ENCODE assay signal across 8 cellular contexts in the genomic region with DNA sequence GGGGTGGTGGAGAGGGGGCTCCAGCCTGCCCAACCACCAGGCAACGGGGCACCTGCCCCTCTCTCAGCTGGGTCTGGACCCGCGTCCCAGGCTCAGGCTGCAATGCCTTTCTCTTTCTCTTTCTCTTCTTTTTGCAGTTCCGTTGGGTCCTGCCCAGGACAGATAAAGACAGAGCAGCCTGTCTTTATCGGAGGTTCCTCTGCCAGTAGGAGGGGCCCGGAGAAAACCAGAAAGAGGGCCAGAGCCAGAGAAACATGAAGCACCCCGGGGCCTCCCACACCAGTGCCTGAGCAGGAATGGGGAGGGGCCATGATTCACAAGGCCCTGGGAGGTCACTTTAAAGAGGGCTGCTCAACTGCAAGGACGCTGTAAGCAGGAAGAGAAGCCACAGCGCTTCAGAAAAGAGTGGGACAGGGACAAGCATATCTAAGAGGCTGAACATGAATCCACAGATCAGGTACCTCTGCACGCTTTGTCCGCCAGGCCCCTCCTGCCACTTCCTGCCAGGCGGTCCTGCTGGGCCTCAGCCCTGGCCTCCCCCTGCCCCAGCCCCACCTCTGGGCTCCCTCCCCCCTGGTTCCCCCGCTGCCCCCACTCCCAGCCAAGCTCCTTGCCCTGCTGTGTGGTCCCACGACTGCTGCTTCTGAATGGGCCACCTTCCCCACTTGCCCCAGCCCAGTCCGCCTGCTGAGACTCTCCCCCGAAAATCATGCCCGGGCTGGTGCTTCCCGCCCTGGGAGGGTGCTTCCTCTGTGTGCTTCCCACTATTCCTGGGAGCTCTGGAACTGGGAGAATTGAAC.
DNase-seq lines count a peak whose midpoint lies in the region; ATAC-seq and TF ChIP-seq lines count a peak whose summit lies in the region.

Gene APOBEC3C, plus strand, starts transcription at position 335 of the 800 bp plus-strand sequence. Its CDS starts 106 bp downstream, at position 441.

- ATAC-seq in GM21576 (IDR thresholded peaks at IDR 0.05; ENCODE audit: unreplicated experiment) = peak; percentile 86

- in situ Hi-C loops in brain microvascular endothelial cell (cut with HindIII; ENCODE audit: low pct_ligation_motif_present, low sequenced_read_pairs) = no loop called here

- TF ChIP-seq CTCF in brain microvascular endothelial cell (IDR thresholded peaks at IDR 0.05; ENCODE audit: low read depth, low read length, missing control alignments) = no peak

- DNase-seq in DMS79 (lab: John Stamatoyannopoulos, UW) (peak; percentile 10), Kasumi-1 (lab: John Stamatoyannopoulos, UW) (peak; percentile 88 to 90), UCSD-AML1 (lab: John Stamatoyannopoulos, UW; ENCODE audit: unreplicated experiment) (peak; percentile 77), brain microvascular endothelial cell (peak; percentile 87), iris pigment epithelial cell (ENCODE audit: low read depth) (peak; percentile 94), cortex of kidney (lab: John Stamatoyannopoulos, UW) (no peak)
- DNase-seq in stimulated activated CD4-positive, alpha-beta T cell treated with anti-CD3 and anti-CD28 coated beads, Interleukin-12 subunit alpha, Interleukin-12 subunit beta, amount 100 ng/mL, for 48 hours (ENCODE audit: low read depth in 2 of 3, low spot score in 1 of 3) = peak; percentile 71 to 73 (median 72)

- H3K4me3 ChIP-seq in brain microvascular endothelial cell (ENCODE audit: low read depth, low read length) = peak within 1 kb of the TSS; percentile 60

- H3K36me3 ChIP-seq in brain microvascular endothelial cell (replicated peaks) = no peaks in the 10 kb centered on the region

- H3K27me3 ChIP-seq in brain microvascular endothelial cell (replicated peaks) = no peaks in the 10 kb centered on the region

- H3K27ac ChIP-seq in brain microvascular endothelial cell = peak within 1 kb of the TSS; percentile 16
